In the genomic region with DNA sequence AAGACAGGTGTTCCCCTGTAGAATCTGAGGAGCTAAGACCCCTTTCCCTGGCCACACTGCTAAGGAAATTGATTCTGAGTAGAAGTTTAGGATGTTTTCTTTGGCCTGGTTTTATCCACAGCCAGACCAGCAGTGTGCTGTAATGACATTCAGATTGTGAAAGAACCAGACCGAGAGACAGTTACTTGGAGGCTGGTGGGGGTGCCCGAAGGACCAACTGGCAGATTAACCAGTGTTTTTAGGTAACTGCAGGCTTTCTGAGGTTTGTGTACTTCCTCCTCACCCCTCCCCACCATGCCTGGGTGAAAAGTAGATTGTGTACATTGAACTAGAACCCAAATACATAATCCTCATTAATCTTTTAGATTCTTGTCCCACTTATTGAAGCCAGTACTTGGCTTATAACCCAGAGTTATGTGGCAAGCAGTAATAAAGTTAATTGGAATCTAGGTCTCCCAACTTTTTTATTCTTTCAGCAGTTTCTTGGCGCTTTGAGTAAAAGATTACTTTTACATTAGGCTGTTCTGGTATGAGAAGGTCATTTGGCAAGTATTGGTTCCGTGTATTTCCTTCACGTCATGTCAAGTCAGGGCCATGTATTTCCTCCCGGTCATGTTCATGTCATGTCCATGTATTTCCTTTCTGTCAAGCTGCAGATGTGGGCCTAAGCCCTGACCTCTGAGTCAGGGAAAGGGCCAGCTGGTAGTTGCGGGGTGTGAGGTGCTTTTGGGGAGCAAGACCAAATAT, we compare ENCODE assay signal across 1 cellular context.
TF ChIP-seq lines count a peak whose summit lies in the region.

No MANE protein-coding gene starts in this region.

TF ChIP-seq in SK-N-SH treated with all-trans-retinoic acid at 6 μM for 48 hours, 23 proteins besides CTCF, POLR2A, EP300 and RAD21 (continued from another document):
- TF ChIP-seq, protein P1, sequence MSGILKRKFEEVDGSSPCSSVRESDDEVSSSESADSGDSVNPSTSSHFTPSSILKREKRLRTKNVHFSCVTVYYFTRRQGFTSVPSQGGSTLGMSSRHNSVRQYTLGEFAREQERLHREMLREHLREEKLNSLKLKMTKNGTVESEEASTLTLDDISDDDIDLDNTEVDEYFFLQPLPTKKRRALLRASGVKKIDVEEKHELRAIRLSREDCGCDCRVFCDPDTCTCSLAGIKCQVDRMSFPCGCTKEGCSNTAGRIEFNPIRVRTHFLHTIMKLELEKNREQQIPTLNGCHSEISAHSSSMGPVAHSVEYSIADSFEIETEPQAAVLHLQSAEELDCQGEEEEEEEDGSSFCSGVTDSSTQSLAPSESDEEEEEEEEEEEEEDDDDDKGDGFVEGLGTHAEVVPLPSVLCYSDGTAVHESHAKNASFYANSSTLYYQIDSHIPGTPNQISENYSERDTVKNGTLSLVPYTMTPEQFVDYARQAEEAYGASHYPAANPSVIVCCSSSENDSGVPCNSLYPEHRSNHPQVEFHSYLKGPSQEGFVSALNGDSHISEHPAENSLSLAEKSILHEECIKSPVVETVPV (CRISPR knock-in tag; IDR thresholded peaks at IDR 0.05): no peak
- 0 out of 2 replicates have a peak, but pooled peaks have one; percentile 13 for TF ChIP-seq ZFP3 (CRISPR knock-in tag; IDR thresholded peaks at IDR 0.05)
